In the genomic region with DNA sequence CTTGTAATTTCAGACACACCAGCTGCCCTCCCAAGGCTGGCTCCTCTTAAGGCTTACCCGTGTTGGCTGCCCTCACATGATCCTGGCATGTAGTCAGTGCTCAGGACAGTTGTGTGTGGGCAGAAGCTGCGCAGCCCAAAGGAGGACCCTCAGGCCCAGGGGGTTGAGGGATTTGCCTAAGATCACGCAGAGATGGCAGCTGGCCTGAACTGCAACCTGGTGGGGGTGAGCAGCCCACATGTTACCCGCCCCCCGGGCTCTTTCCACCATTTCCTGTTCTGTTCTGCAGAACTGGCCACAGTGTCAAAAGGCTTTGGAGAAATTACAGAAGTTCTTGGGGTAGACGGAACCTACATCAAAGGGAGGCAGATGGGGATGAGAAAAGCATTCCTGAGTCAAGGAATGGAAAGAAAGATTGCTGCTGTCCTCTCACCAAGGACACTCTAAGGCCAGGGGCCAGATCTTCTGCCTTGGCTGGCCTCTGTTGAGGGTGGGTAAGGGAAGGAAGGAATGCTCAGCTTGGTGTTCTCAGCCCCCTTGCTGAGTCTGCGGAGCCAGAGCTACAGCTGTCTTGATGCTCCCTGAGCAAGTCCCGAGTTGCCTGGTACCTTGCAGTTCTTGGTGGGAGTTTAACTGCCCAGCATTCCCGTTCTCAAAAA, we compare ENCODE assay signal across 14 cellular contexts. TPM values are rescaled to one million over a fixed set of nuclear protein-coding genes. Genes with fewer than 3 reads are reported as not detected.
DNase-seq lines count a peak whose midpoint lies in the region; ATAC-seq and TF ChIP-seq lines count a peak whose summit lies in the region.
"Had no signal": no experiment of that assay in that cellular context is flagged by ENCODE, and none has a peak within 500 bp of the region (broad histone marks: within the 10 kb centered on the region; RNA-seq: fewer than 3 reads in every experiment).

No MANE protein-coding gene starts in this region.

- TF ChIP-seq CTCF in GM23338 (conservative IDR thresholded peaks at IDR 0.05; ENCODE audit: low read depth in 2 of 2) (no peak), OCI-LY7 (conservative IDR thresholded peaks at IDR 0.05; ENCODE audit: low read length) (no peak), gastroesophageal sphincter (IDR thresholded peaks at IDR 0.05) (no peak)

- H3K9me3 Mint-ChIP-seq in GM23338, result no peaks in the 10 kb centered on the region
- no peaks in the 10 kb centered on the region for H3K9me3 Mint-ChIP-seq in T-helper 2 cell treated with Interferon-gamma antibody and Interleukin-4, amounts not matched to agents 5 μg/mL and 100 μg/mL, for 36 hours
- H3K9me3 Mint-ChIP-seq: activated naive CD4-positive, alpha-beta T cell treated with anti-CD3 and anti-CD28 coated beads, Interleukin-2, amount 50 U/mL, for 24 hours had no signal

- H2AFZ ChIP-seq in GM23338, result no peak overlapping the region
- no peak overlapping the region for H2AFZ ChIP-seq in OCI-LY7 (ENCODE audit: low read length)

- peaks cover 46% of the 10 kb centered on the region for H3K4me1 Mint-ChIP-seq in GM23338
- H3K4me1 Mint-ChIP-seq in T-helper 2 cell treated with Interferon-gamma antibody and Interleukin-4, amounts not matched to agents 5 μg/mL and 100 μg/mL, for 36 hours (ENCODE audit: low read depth), result peaks cover 23% of the 10 kb centered on the region
- H3K4me1 Mint-ChIP-seq: activated naive CD4-positive, alpha-beta T cell treated with anti-CD3 and anti-CD28 coated beads, Interleukin-2, amount 50 U/mL, for 24 hours had no signal

- WGBS in gastroesophageal sphincter (ENCODE audit: low coverage in 1 of 2), 2 donors, result 58 to 81% methylated on average over 3 of the region's 9 CpGs

- CTCF ChIA-PET in OCI-LY7 (lab: Charles Lee; ENCODE audit: unreplicated experiment), result no interaction called here

- no peak overlapping the region for H3K4me2 ChIP-seq in GM23338
- H3K4me2 ChIP-seq in OCI-LY7 (ENCODE audit: low read length), result no peak overlapping the region

- intact Hi-C loops in OCI-LY7 (cut with micrococcal nuclease; ENCODE audit: unreplicated experiment) (no loop called here), sciatic nerve (cut with DNase I) (no loop called here)

- H3K4me3 ChIP-seq in GM23338 (no peak overlapping the region), OCI-LY7 (ENCODE audit: low read depth, low read length, poor library complexity, severe bottlenecking) (no peak overlapping the region), gastroesophageal sphincter (no peak overlapping the region)
- H3K4me3 ChIP-seq: GM12878, heart right ventricle, MG63 had no signal

- no peak overlapping the region for H3K4me3 Mint-ChIP-seq in GM23338
- no peak overlapping the region for H3K4me3 Mint-ChIP-seq in T-helper 2 cell treated with Interferon-gamma antibody and Interleukin-4, amounts not matched to agents 5 μg/mL and 100 μg/mL, for 36 hours
- H3K4me3 Mint-ChIP-seq: activated naive CD4-positive, alpha-beta T cell treated with anti-CD3 and anti-CD28 coated beads, Interleukin-2, amount 50 U/mL, for 24 hours had no signal

- no peak for TF ChIP-seq POLR2A in gastroesophageal sphincter (IDR thresholded peaks at IDR 0.05)

- H3K79me2 ChIP-seq in GM23338 (replicated peaks; ENCODE audit: insufficient read depth), result peaks cover 26% of the 10 kb centered on the region
- H3K79me2 ChIP-seq in OCI-LY7 (ENCODE audit: insufficient read depth, low read depth, low read length), result no peaks in the 10 kb centered on the region

- 0 out of 2 replicates have a peak, but pooled peaks cover 3% of the 10 kb centered on the region for H3F3A ChIP-seq in GM23338 (replicated peaks; ENCODE audit: low read depth)

- DNase-seq in GM23338 (ENCODE audit: low spot score) (no peak), OCI-LY7 (ENCODE audit: low spot score) (peak; percentile 21), sciatic nerve (ENCODE audit: low spot score) (no peak), ureter (ENCODE audit: low spot score) (no peak), NCI-H187 treated with DMSO at 0.1 percent for 48 hours (lab: John Stamatoyannopoulos, UW) (no peak), kidney tubule cell (ENCODE audit: low spot score) (no peak)
- DNase-seq in T-helper 2 cell treated with Interferon-gamma antibody and Interleukin-4, amounts not matched to agents 5 μg/mL and 100 μg/mL, for 36 hours (ENCODE audit: low spot score), result no peak
- DNase-seq: DND-41, heart right ventricle, MG63 had no signal

- H3K9me2 ChIP-seq in GM23338 (ENCODE audit: insufficient read depth) (no peaks in the 10 kb centered on the region), OCI-LY7 (ENCODE audit: insufficient read depth, low read length) (no peaks in the 10 kb centered on the region)

- H3K36me3 Mint-ChIP-seq in GM23338 (ENCODE audit: low read depth), result peaks cover 10% of the 10 kb centered on the region
- no peaks in the 10 kb centered on the region for H3K36me3 Mint-ChIP-seq in T-helper 2 cell treated with Interferon-gamma antibody and Interleukin-4, amounts not matched to agents 5 μg/mL and 100 μg/mL, for 36 hours (ENCODE audit: low read depth)
- H3K36me3 Mint-ChIP-seq: activated naive CD4-positive, alpha-beta T cell treated with anti-CD3 and anti-CD28 coated beads, Interleukin-2, amount 50 U/mL, for 24 hours had no signal

- H3K27me3 Mint-ChIP-seq in GM23338 (ENCODE audit: insufficient read depth, low read depth, poor library complexity), result peaks cover 2% of the 10 kb centered on the region
- no peaks in the 10 kb centered on the region for H3K27me3 Mint-ChIP-seq in T-helper 2 cell treated with Interferon-gamma antibody and Interleukin-4, amounts not matched to agents 5 μg/mL and 100 μg/mL, for 36 hours (ENCODE audit: low read depth)

- peaks cover 7% of the 10 kb centered on the region; the same call in 1 of the 2 replicates for H4K20me1 ChIP-seq in GM23338 (replicated peaks; ENCODE audit: insufficient read depth)
- peaks cover 7% of the 10 kb centered on the region; the same call in 1 of the 2 replicates for H4K20me1 ChIP-seq in OCI-LY7 (ENCODE audit: insufficient read depth, low read length)

- H3K27ac Mint-ChIP-seq in GM23338, result no peak overlapping the region
- H3K27ac Mint-ChIP-seq in T-helper 2 cell treated with Interferon-gamma antibody and Interleukin-4, amounts not matched to agents 5 μg/mL and 100 μg/mL, for 36 hours, result no peak overlapping the region
- H3K27ac Mint-ChIP-seq: activated naive CD4-positive, alpha-beta T cell treated with anti-CD3 and anti-CD28 coated beads, Interleukin-2, amount 50 U/mL, for 24 hours had no signal

- H3K36me3 ChIP-seq in GM23338 (ENCODE audit: insufficient read depth) (no peaks in the 10 kb centered on the region), OCI-LY7 (ENCODE audit: insufficient read depth, low read length) (no peaks in the 10 kb centered on the region), gastroesophageal sphincter (peaks cover 0 to 9% of the 10 kb centered on the region in 2 donors)
- H3K36me3 ChIP-seq: MG63 had no signal

- ATAC-seq in GM23338 (peak; percentile 18), gastroesophageal sphincter (peak; percentile 21), sciatic nerve (peak; percentile 37)
- ATAC-seq: GM12878 had no signal

- no peak for TF ChIP-seq EP300 in gastroesophageal sphincter (IDR thresholded peaks at IDR 0.05)

- H3K4me1 ChIP-seq in GM23338 (ENCODE audit: insufficient read depth), result peaks cover 37% of the 10 kb centered on the region
- peaks cover 16% of the 10 kb centered on the region for H3K4me1 ChIP-seq in OCI-LY7 (ENCODE audit: insufficient read depth, low read length, poor library complexity, severe bottlenecking)
- peaks cover 2 to 77% (median 39%) of the 10 kb centered on the region in 3 donors for H3K4me1 ChIP-seq in gastroesophageal sphincter

- H3K27me3 ChIP-seq in GM23338 (ENCODE audit: insufficient read depth) (no peaks in the 10 kb centered on the region), gastroesophageal sphincter (no peaks in the 10 kb centered on the region)
- H3K27me3 ChIP-seq: MG63 had no signal

- H3K9me3 ChIP-seq in OCI-LY7 (ENCODE audit: low read length), result no peaks in the 10 kb centered on the region
- no peaks in the 10 kb centered on the region for H3K9me3 ChIP-seq in gastroesophageal sphincter
- H3K9me3 ChIP-seq: heart right ventricle, MG63 had no signal

- POLR2A ChIA-PET in OCI-LY7 (lab: Charles Lee), result no interaction called here

- peak overlapping the region; percentile 72; the same call in 1 of the 2 replicates for H3K27ac ChIP-seq in GM23338 (ENCODE audit: low read depth)
- no peak overlapping the region for H3K27ac ChIP-seq in OCI-LY7 (ENCODE audit: low read depth, low read length, poor library complexity, severe bottlenecking)
- peak overlapping the region in 3 of 4 donors; percentile 47 to 63 (median 49) for H3K27ac ChIP-seq in gastroesophageal sphincter
- H3K27ac ChIP-seq: C4-2B, heart right ventricle had no signal

- BruUV-seq in OCI-LY7 (replicated peaks; lab: Mats Ljungman, UMichigan), result no TSS peak

TF ChIP-seq in GM23338, 12 proteins besides CTCF, POLR2A, EP300 and RAD21 (continues in another document):
- TF ChIP-seq POLR2AphosphoS5 (IDR thresholded peaks at IDR 0.05; ENCODE audit: low read depth) (no peak), JUNB (IDR thresholded peaks at IDR 0.05; ENCODE audit: unreplicated experiment) (no peak), ZNF114 (CRISPR knock-in tag; IDR thresholded peaks at IDR 0.05) (no peak), ZNF331 (CRISPR knock-in tag; IDR thresholded peaks at IDR 0.05; ENCODE audit: low read depth) (no peak), ETS1 (IDR thresholded peaks at IDR 0.05) (no peak), NANOG (IDR thresholded peaks at IDR 0.05; ENCODE audit: borderline replicate concordance) (no peak), EZH2 (IDR thresholded peaks at IDR 0.05; ENCODE audit: low read depth, unreplicated experiment) (no peak)

RNA-seq across cellular contexts. Expression of gene EPN2, which starts 53.0 kb away (rescaled TPM):
- 28.7 and 34.0 TPM in 2 replicates for total RNA-seq in GM23338 (2014; rRNA removed; shearing (Covaris generic))
- polyA plus RNA-seq in GM23338 (2016; fragmentation: Nextera tagmentation; extraction: Ambion mirVana), result 149 and 164 TPM in 2 replicates
- total RNA-seq in OCI-LY7 (2014; rRNA removed; shearing (Covaris generic)), result 20.1 and 28.8 TPM in 2 replicates
- total RNA-seq in OCI-LY7 (2022) (20.4 and 25.0 TPM in 2 replicates), gastroesophageal sphincter (100 to 1,000 TPM in 1 of 4 donors, 10 to 100 TPM in 3; 30.7 to 156 (median 45.1) TPM), sciatic nerve (76.6 TPM), ureter (63.9 TPM)
